In the genomic region with DNA sequence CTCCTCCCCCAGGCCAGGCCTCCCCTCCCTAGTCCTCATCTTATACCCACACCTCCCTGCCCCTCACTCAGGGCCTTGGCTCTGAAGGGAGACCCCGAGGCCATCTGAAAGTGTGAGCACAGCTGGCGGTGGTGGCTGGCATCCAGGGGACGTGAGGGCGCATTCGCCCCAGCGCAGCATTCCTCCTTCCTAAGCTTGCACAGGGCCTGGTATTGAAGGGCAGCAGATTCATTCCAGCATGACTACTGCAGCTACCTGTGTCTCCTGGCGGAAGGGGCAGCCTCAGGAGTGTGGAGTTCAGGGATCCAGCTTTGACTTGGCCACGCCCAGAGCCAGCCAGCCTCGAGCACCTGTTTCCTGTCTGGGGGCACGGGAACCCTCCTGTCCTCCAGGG, we compare ENCODE assay signal across 18 cellular contexts.
"Had no signal": no experiment of that assay in that cellular context is flagged by ENCODE, and none has a peak within 500 bp of the region (broad histone marks: within the 10 kb centered on the region; RNA-seq: fewer than 3 reads in every experiment).

No MANE protein-coding gene starts in this region.

- H3K4me3 ChIP-seq: body of pancreas, right atrium auricular region, suprapubic skin, transverse colon, vagina had no signal

- H3K4me3 Mint-ChIP-seq: activated naive CD8-positive, alpha-beta T cell treated with anti-CD3 and anti-CD28 coated beads, Interleukin-2, amount 10 ng/mL, durations not matched to agents 7 days and 5 days; neural crest cell; stimulated activated naive CD8-positive, alpha-beta T cell treated with anti-CD3 and anti-CD28 coated beads, Interleukin-15, amount 100 ng/mL, for 72 hours had no signal

- H3K27me3 ChIP-seq: body of pancreas, right atrium auricular region, suprapubic skin, transverse colon, vagina had no signal

- H3K27ac ChIP-seq: body of pancreas, foreskin keratinocyte, right atrium auricular region, suprapubic skin, transverse colon, vagina, VCaP had no signal

- DNase-seq: activated CD4-positive, alpha-beta T cell treated with anti-CD3 and anti-CD28 coated beads for 1 hour; activated naive CD8-positive, alpha-beta T cell treated with anti-CD3 and anti-CD28 coated beads, Interleukin-2, amount 10 ng/mL, durations not matched to agents 7 days and 5 days; body of pancreas; caudate nucleus; foreskin keratinocyte; mammary epithelial cell; stimulated activated CD4-positive, alpha-beta T cell treated with anti-CD3 and anti-CD28 coated beads, Interleukin-15, amount 100 ng/mL, for 24 hours; stimulated activated CD4-positive, alpha-beta T cell treated with anti-CD3 and anti-CD28 coated beads, Interleukin-2, amount 100 ng/mL, for 48 hours; stimulated activated naive CD8-positive, alpha-beta T cell treated with anti-CD3 and anti-CD28 coated beads, Interleukin-15, amount 100 ng/mL, for 72 hours; T-helper 2 cell; transverse colon had no signal

- H3K9me3 Mint-ChIP-seq: activated naive CD8-positive, alpha-beta T cell treated with anti-CD3 and anti-CD28 coated beads, Interleukin-2, amount 10 ng/mL, durations not matched to agents 7 days and 5 days; neural crest cell; stimulated activated naive CD8-positive, alpha-beta T cell treated with anti-CD3 and anti-CD28 coated beads, Interleukin-15, amount 100 ng/mL, for 72 hours had no signal

- H3K9me3 ChIP-seq: body of pancreas, right atrium auricular region, suprapubic skin, transverse colon, vagina had no signal

- ATAC-seq: body of pancreas; foreskin keratinocyte; left lobe of liver; stimulated activated naive CD8-positive, alpha-beta T cell treated with anti-CD3 and anti-CD28 coated beads, Interleukin-15, amount 100 ng/mL, for 72 hours had no signal

- H3K27ac Mint-ChIP-seq: activated naive CD8-positive, alpha-beta T cell treated with anti-CD3 and anti-CD28 coated beads, Interleukin-2, amount 10 ng/mL, durations not matched to agents 7 days and 5 days; progenitor cell of endocrine pancreas had no signal

- H3K27me3 Mint-ChIP-seq: stimulated activated naive CD8-positive, alpha-beta T cell treated with anti-CD3 and anti-CD28 coated beads, Interleukin-15, amount 100 ng/mL, for 72 hours had no signal

- H3K4me1 Mint-ChIP-seq: activated naive CD8-positive, alpha-beta T cell treated with anti-CD3 and anti-CD28 coated beads, Interleukin-2, amount 10 ng/mL, durations not matched to agents 7 days and 5 days; stimulated activated naive CD8-positive, alpha-beta T cell treated with anti-CD3 and anti-CD28 coated beads, Interleukin-15, amount 100 ng/mL, for 72 hours had no signal

- H3K36me3 ChIP-seq: right atrium auricular region, suprapubic skin, transverse colon, vagina had no signal

- H3K4me1 ChIP-seq: body of pancreas, foreskin keratinocyte, suprapubic skin, transverse colon, vagina had no signal

- H3K36me3 Mint-ChIP-seq: activated naive CD8-positive, alpha-beta T cell treated with anti-CD3 and anti-CD28 coated beads, Interleukin-2, amount 10 ng/mL, durations not matched to agents 7 days and 5 days had no signal
